14 cellular contexts compared by ENCODE assay signal in the genomic region with DNA sequence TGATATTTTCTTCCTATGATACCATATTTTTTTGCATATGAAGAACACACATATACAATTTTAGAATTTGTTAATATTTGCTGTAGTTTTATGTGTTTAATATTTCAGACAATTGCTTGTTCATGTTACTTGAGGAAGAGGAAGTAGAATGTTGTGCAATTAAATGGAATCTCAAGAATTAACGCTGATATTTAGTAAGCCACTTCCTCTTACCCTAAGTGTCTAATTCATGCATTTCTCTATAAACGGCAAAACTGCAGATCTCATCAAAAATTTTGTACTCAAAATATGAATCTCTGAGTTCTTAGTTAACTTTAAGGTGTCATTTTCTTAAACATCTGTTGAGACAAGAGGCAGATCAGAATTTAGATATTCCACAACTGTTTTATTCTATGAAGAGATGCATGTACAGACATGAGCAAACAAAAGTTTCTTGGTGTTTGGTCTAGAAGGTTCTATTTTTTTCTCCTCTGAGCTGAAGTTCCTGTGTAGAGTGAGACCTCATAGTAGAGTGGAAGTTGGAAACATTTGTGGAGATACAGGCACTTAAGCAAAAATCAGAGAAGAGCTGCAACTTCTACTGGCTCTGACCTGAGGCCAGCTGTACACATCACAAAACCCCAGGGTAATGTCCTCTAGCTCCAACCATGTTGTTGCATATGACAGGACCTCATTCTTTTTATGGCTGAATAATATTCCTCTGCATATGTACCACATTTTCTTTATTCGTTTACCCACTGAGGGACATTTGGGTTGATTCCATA. TPM values are rescaled to one million over a fixed set of nuclear protein-coding genes. Genes with fewer than 3 reads are reported as not detected.
DNase-seq lines count a peak whose midpoint lies in the region; ATAC-seq and TF ChIP-seq lines count a peak whose summit lies in the region.
"Had no signal": no experiment of that assay in that cellular context is flagged by ENCODE, and none has a peak within 500 bp of the region (broad histone marks: within the 10 kb centered on the region; RNA-seq: fewer than 3 reads in every experiment).

No MANE protein-coding gene starts in this region.

- H3K27me3 ChIP-seq in CD4-positive, alpha-beta T cell (ENCODE audit: control insufficient read depth, insufficient read depth, low read length): no peaks in the 10 kb centered on the region

- peaks cover 29% of the 10 kb centered on the region for H3K27me3 Mint-ChIP-seq in CD4-positive, alpha-beta T cell

- POLR2A ChIA-PET in CD4-positive, alpha-beta T cell (lab: Charles Lee): no interaction called here

- H3K4me3 Mint-ChIP-seq in CD4-positive, alpha-beta T cell: no peak overlapping the region
- H3K4me3 Mint-ChIP-seq: activated B cell treated with CpG ODN at 0.5 μM for 24 hours; naive thymus-derived CD8-positive, alpha-beta T cell had no signal

- peak; percentile 88 to 95 for DNase-seq in AML-193 (lab: John Stamatoyannopoulos, UW)
- DNase-seq in NCI-H460 (ENCODE audit: extremely low read depth, low read depth): peak; percentile 61
- DNase-seq in dedifferentiated amniotic fluid mesenchymal stem cell (ENCODE audit: extremely low spot score): peak; percentile 39
- DNase-seq in medulla oblongata (ENCODE audit: extremely low spot score): peak; percentile 45
- no peak for DNase-seq in CD4-positive, alpha-beta T cell
- no peak for DNase-seq in GM19238 (ENCODE audit: insufficient read length, low spot score)
- DNase-seq in RKO (ENCODE audit: low spot score): no peak
- DNase-seq in GM20000 (ENCODE audit: low spot score): no peak
- DNase-seq: activated B cell treated with CpG ODN at 0.5 μM for 24 hours; activated naive CD4-positive, alpha-beta T cell treated with anti-CD3 and anti-CD28 coated beads, Interleukin-2, amount 50 U/mL, for 16 hours; naive thymus-derived CD8-positive, alpha-beta T cell; NCI-H510A had no signal

- no peak overlapping the region for H3K27ac ChIP-seq in CD4-positive, alpha-beta T cell (ENCODE audit: low read depth, low read length)

- no peaks in the 10 kb centered on the region for H3K4me1 Mint-ChIP-seq in CD4-positive, alpha-beta T cell (ENCODE audit: low read depth)
- H3K4me1 Mint-ChIP-seq: activated B cell treated with CpG ODN at 0.5 μM for 24 hours had no signal

- H3K36me3 Mint-ChIP-seq in CD4-positive, alpha-beta T cell (ENCODE audit: low read depth): no peaks in the 10 kb centered on the region
- H3K36me3 Mint-ChIP-seq: naive thymus-derived CD8-positive, alpha-beta T cell had no signal

- no peak overlapping the region for H3K27ac Mint-ChIP-seq in CD4-positive, alpha-beta T cell
- H3K27ac Mint-ChIP-seq: activated B cell treated with CpG ODN at 0.5 μM for 24 hours; naive thymus-derived CD8-positive, alpha-beta T cell had no signal

- ATAC-seq in CD4-positive, alpha-beta T cell (ENCODE audit: poor library complexity): no peak
- ATAC-seq: naive thymus-derived CD8-positive, alpha-beta T cell had no signal

- no peak for TF ChIP-seq CTCF in CD4-positive, alpha-beta T cell (IDR thresholded peaks at IDR 0.05)
- no peak for TF ChIP-seq CTCF in GM20000 (IDR thresholded peaks at IDR 0.05; ENCODE audit: extremely low read depth, missing control alignments)

- no peaks in the 10 kb centered on the region for H3K9me3 Mint-ChIP-seq in CD4-positive, alpha-beta T cell
- H3K9me3 Mint-ChIP-seq: activated B cell treated with CpG ODN at 0.5 μM for 24 hours had no signal

- intact Hi-C loops in CD4-positive, alpha-beta T cell (cut with DNase I, micrococcal nuclease): no loop called here

- CTCF ChIA-PET in CD4-positive, alpha-beta T cell (lab: Charles Lee): no interaction called here

- H3K9me3 ChIP-seq in CD4-positive, alpha-beta T cell (ENCODE audit: control insufficient read depth, low read length): no peaks in the 10 kb centered on the region

RNA-seq across cellular contexts. Expression of a gene that starts 16.6 kb away (rescaled TPM):
- total RNA-seq in NCI-H460 (2014; rRNA removed; shearing (Covaris generic)): 1,239 and 1,373 TPM in 2 replicates
- polyA plus RNA-seq in NCI-H460 (2014; cell fraction: nucleus; rRNA removed): 1,196 and 1,230 TPM in 2 replicates
- total RNA-seq in CD4-positive, alpha-beta T cell: 1 to 10 TPM; 4.8 to 5.9 TPM

RNA-seq across cellular contexts. Expression of a gene that starts 57.4 kb away (rescaled TPM):
- not detected in 2 replicates for total RNA-seq in NCI-H460 (2014; rRNA removed; shearing (Covaris generic))
- not detected in 2 replicates for polyA plus RNA-seq in NCI-H460 (2014; cell fraction: nucleus; rRNA removed)
- total RNA-seq in CD4-positive, alpha-beta T cell: not detected
- total RNA-seq: activated B cell treated with CpG ODN at 0.5 μM for 24 hours; frontal cortex; naive thymus-derived CD8-positive, alpha-beta T cell had no signal
- polyA plus RNA-seq: BJ; naive thymus-derived CD8-positive, alpha-beta T cell had no signal

Comparison
In these comparisons a context has a peak if more than half of its experiments do, and no peak if none do; other contexts are left out.
1. DNase-seq: peak in AML-193 (2 of 2), NCI-H460 (single experiment), dedifferentiated amniotic fluid mesenchymal stem cell (single experiment) and medulla oblongata (single experiment); none in CD4-positive, alpha-beta T cell (0 of 10), GM19238 (single experiment), RKO (single experiment) and GM20000 (single experiment).
2. RNA of a gene that starts 16.6 kb away (total RNA-seq): 1,239 to 1,373 TPM in NCI-H460; 4.8 to 5.9 TPM in CD4-positive, alpha-beta T cell; every median in the first group is over 100 times any median in the second.